Comparison of ENCODE assay signal across 1 cellular context in the genomic region with DNA sequence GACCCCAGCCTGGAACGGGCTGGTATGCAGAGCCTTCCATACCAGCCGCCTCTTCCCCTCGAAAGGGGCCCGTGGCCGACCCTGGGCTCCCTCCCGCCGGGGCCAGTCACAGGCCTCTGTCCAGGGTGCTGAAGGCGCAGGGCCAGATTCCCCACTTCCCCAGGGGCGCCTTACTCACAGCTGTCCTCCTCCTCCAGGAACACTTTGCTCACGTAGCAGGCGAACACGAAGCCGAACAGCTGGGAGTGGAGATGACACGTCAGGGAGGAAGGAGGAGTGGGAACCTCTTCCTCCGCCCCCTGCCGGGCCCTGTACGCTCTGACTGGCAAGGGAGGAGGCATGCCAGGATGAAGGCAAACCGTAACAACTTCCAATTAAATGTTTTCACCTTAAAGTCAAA.
TF ChIP-seq lines count a peak whose summit lies in the region.

No MANE protein-coding gene starts in this region.

TF ChIP-seq in K562, 482 proteins besides CTCF, POLR2A, EP300 and RAD21 (continued from another document and continues in another):
- TF ChIP-seq, protein P1, sequence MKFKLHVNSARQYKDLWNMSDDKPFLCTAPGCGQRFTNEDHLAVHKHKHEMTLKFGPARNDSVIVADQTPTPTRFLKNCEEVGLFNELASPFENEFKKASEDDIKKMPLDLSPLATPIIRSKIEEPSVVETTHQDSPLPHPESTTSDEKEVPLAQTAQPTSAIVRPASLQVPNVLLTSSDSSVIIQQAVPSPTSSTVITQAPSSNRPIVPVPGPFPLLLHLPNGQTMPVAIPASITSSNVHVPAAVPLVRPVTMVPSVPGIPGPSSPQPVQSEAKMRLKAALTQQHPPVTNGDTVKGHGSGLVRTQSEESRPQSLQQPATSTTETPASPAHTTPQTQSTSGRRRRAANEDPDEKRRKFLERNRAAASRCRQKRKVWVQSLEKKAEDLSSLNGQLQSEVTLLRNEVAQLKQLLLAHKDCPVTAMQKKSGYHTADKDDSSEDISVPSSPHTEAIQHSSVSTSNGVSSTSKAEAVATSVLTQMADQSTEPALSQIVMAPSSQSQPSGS (CRISPR knock-in tag; IDR thresholded peaks at IDR 0.05), result no peak
- TF ChIP-seq POLR2B (IDR thresholded peaks at IDR 0.05; ENCODE audit: low read depth, partially characterized antibody) (no peak), ZNF12 (CRISPR knock-in tag; IDR thresholded peaks at IDR 0.05) (no peak), TCF3 (CRISPR knock-in tag; IDR thresholded peaks at IDR 0.05) (no peak), ZNF140 (CRISPR knock-in tag; IDR thresholded peaks at IDR 0.05) (no peak), BHLHE40 (IDR thresholded peaks at IDR 0.05; ENCODE audit: low read length) (no peak; the same call in 1 of the 2 replicates), CEBPG (CRISPR knock-in tag; IDR thresholded peaks at IDR 0.05) (no peak), CEBPG (tag; conservative IDR thresholded peaks at IDR 0.05 in 1 of 2, IDR thresholded peaks at IDR 0.05 in 1 of 2) (no peak), RUNX1 (IDR thresholded peaks at IDR 0.05; ENCODE audit: low read depth) (no peak), EGR1 (conservative IDR thresholded peaks at IDR 0.05) (no peak), GABPB1 (CRISPR knock-in tag; IDR thresholded peaks at IDR 0.05) (peak; percentile 53; the same call in 1 of the 2 replicates), ILK (tag; IDR thresholded peaks at IDR 0.05; ENCODE audit: borderline replicate concordance, low read depth) (no peak), ZNF431 (CRISPR knock-in tag; IDR thresholded peaks at IDR 0.05) (no peak; the same call in 1 of the 2 replicates), BRF1 (IDR thresholded peaks at IDR 0.05; ENCODE audit: borderline replicate concordance, extremely low read depth, insufficient read length) (no peak), MYNN (IDR thresholded peaks at IDR 0.05) (no peak), MYNN (CRISPR knock-in tag; IDR thresholded peaks at IDR 0.05) (no peak), RB1 (IDR thresholded peaks at IDR 0.05; ENCODE audit: low read depth) (peak; percentile 64; the same call in 1 of the 2 replicates), SUPT5H (IDR thresholded peaks at IDR 0.05) (no peak), IFI16 (CRISPR knock-in tag; IDR thresholded peaks at IDR 0.05) (no peak), ETV6 (IDR thresholded peaks at IDR 0.05; ENCODE audit: borderline replicate concordance in 1 of 2, low read depth in 2 of 2, low read length in 1 of 2) (no peak), ETV6 (CRISPR knock-in tag; IDR thresholded peaks at IDR 0.05; ENCODE audit: borderline replicate concordance) (peak; percentile 30; the same call in 1 of the 2 replicates), MYBL2 (IDR thresholded peaks at IDR 0.05; ENCODE audit: low read depth) (no peak), MYBL2 (CRISPR knock-in tag; IDR thresholded peaks at IDR 0.05; ENCODE audit: borderline replicate concordance) (no peak), NR1H2 (CRISPR knock-in tag; IDR thresholded peaks at IDR 0.05) (no peak), MCM5 (IDR thresholded peaks at IDR 0.05; ENCODE audit: low read depth) (no peak), CBFA2T2 (conservative IDR thresholded peaks at IDR 0.05) (no peak), TAF9B (IDR thresholded peaks at IDR 0.05; ENCODE audit: partially characterized antibody) (no peak), ZKSCAN8 (CRISPR knock-in tag; IDR thresholded peaks at IDR 0.05) (no peak), ZNF124 (CRISPR knock-in tag; IDR thresholded peaks at IDR 0.05) (no peak), RFX5 (IDR thresholded peaks at IDR 0.05; ENCODE audit: low read depth, low read length) (no peak), ELF4 (CRISPR knock-in tag; IDR thresholded peaks at IDR 0.05) (no peak), PURB (CRISPR knock-in tag; IDR thresholded peaks at IDR 0.05; ENCODE audit: low read depth) (no peak), POLR2H (tag; IDR thresholded peaks at IDR 0.05; ENCODE audit: low read depth) (no peak), ARNT (IDR thresholded peaks at IDR 0.05) (no peak), NR3C1 (CRISPR knock-in tag; IDR thresholded peaks at IDR 0.05) (peak; percentile 79; the same call in 1 of the 2 replicates), CHD2 (IDR thresholded peaks at IDR 0.05; ENCODE audit: low read depth, low read length) (no peak), HEY1 (CRISPR knock-in tag; IDR thresholded peaks at IDR 0.05; ENCODE audit: borderline replicate concordance) (no peak), ZNF77 (CRISPR knock-in tag; IDR thresholded peaks at IDR 0.05) (no peak), HMGN3 (IDR thresholded peaks at IDR 0.05; ENCODE audit: borderline replicate concordance, extremely low read depth, insufficient read length, low read depth, low read length) (no peak), ZNF436 (CRISPR knock-in tag; IDR thresholded peaks at IDR 0.05) (no peak), BCL6 (CRISPR knock-in tag; IDR thresholded peaks at IDR 0.05) (no peak), ZNF583 (CRISPR knock-in tag; IDR thresholded peaks at IDR 0.05) (no peak), SAFB2 (IDR thresholded peaks at IDR 0.05; ENCODE audit: borderline replicate concordance, low read depth, low read length, severe bottlenecking) (no peak)
- TF ChIP-seq, protein P2, sequence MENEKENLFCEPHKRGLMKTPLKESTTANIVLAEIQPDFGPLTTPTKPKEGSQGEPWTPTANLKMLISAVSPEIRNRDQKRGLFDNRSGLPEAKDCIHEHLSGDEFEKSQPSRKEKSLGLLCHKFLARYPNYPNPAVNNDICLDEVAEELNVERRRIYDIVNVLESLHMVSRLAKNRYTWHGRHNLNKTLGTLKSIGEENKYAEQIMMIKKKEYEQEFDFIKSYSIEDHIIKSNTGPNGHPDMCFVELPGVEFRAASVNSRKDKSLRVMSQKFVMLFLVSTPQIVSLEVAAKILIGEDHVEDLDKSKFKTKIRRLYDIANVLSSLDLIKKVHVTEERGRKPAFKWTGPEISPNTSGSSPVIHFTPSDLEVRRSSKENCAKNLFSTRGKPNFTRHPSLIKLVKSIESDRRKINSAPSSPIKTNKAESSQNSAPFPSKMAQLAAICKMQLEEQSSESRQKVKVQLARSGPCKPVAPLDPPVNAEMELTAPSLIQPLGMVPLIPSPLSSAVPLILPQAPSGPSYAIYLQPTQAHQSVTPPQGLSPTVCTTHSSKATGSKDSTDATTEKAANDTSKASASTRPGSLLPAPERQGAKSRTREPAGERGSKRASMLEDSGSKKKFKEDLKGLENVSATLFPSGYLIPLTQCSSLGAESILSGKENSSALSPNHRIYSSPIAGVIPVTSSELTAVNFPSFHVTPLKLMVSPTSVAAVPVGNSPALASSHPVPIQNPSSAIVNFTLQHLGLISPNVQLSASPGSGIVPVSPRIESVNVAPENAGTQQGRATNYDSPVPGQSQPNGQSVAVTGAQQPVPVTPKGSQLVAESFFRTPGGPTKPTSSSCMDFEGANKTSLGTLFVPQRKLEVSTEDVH (IDR thresholded peaks at IDR 0.05; ENCODE audit: low read depth, partially characterized antibody), result no peak
- TF ChIP-seq, protein P3, sequence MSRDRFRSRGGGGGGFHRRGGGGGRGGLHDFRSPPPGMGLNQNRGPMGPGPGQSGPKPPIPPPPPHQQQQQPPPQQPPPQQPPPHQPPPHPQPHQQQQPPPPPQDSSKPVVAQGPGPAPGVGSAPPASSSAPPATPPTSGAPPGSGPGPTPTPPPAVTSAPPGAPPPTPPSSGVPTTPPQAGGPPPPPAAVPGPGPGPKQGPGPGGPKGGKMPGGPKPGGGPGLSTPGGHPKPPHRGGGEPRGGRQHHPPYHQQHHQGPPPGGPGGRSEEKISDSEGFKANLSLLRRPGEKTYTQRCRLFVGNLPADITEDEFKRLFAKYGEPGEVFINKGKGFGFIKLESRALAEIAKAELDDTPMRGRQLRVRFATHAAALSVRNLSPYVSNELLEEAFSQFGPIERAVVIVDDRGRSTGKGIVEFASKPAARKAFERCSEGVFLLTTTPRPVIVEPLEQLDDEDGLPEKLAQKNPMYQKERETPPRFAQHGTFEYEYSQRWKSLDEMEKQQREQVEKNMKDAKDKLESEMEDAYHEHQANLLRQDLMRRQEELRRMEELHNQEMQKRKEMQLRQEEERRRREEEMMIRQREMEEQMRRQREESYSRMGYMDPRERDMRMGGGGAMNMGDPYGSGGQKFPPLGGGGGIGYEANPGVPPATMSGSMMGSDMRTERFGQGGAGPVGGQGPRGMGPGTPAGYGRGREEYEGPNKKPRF (IDR thresholded peaks at IDR 0.05; ENCODE audit: low read depth, low read length), result no peak
- TF ChIP-seq, protein P4, sequence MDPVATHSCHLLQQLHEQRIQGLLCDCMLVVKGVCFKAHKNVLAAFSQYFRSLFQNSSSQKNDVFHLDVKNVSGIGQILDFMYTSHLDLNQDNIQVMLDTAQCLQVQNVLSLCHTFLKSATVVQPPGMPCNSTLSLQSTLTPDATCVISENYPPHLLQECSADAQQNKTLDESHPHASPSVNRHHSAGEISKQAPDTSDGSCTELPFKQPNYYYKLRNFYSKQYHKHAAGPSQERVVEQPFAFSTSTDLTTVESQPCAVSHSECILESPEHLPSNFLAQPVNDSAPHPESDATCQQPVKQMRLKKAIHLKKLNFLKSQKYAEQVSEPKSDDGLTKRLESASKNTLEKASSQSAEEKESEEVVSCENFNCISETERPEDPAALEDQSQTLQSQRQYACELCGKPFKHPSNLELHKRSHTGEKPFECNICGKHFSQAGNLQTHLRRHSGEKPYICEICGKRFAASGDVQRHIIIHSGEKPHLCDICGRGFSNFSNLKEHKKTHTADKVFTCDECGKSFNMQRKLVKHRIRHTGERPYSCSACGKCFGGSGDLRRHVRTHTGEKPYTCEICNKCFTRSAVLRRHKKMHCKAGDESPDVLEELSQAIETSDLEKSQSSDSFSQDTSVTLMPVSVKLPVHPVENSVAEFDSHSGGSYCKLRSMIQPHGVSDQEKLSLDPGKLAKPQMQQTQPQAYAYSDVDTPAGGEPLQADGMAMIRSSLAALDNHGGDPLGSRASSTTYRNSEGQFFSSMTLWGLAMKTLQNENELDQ (CRISPR knock-in tag; IDR thresholded peaks at IDR 0.05; ENCODE audit: borderline replicate concordance), result 0 out of 2 replicates have a peak, but pooled peaks have one; percentile 35
- TF ChIP-seq, protein P5, sequence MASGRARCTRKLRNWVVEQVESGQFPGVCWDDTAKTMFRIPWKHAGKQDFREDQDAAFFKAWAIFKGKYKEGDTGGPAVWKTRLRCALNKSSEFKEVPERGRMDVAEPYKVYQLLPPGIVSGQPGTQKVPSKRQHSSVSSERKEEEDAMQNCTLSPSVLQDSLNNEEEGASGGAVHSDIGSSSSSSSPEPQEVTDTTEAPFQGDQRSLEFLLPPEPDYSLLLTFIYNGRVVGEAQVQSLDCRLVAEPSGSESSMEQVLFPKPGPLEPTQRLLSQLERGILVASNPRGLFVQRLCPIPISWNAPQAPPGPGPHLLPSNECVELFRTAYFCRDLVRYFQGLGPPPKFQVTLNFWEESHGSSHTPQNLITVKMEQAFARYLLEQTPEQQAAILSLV (tag; IDR thresholded peaks at IDR 0.05), result no peak
- TF ChIP-seq, protein P6, sequence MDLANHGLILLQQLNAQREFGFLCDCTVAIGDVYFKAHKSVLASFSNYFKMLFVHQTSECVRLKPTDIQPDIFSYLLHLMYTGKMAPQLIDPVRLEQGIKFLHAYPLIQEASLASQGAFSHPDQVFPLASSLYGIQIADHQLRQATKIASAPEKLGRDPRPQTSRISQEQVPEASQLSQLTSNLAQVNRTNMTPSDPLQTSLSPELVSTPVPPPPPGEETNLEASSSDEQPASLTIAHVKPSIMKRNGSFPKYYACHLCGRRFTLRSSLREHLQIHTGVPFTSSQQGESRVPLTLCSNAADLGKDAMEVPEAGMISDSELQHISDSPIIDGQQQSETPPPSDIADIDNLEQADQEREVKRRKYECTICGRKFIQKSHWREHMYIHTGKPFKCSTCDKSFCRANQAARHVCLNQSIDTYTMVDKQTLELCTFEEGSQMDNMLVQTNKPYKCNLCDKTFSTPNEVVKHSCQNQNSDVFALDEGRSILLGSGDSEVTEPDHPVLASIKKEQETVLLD (IDR thresholded peaks at IDR 0.05), result no peak
- TF ChIP-seq, protein P7, sequence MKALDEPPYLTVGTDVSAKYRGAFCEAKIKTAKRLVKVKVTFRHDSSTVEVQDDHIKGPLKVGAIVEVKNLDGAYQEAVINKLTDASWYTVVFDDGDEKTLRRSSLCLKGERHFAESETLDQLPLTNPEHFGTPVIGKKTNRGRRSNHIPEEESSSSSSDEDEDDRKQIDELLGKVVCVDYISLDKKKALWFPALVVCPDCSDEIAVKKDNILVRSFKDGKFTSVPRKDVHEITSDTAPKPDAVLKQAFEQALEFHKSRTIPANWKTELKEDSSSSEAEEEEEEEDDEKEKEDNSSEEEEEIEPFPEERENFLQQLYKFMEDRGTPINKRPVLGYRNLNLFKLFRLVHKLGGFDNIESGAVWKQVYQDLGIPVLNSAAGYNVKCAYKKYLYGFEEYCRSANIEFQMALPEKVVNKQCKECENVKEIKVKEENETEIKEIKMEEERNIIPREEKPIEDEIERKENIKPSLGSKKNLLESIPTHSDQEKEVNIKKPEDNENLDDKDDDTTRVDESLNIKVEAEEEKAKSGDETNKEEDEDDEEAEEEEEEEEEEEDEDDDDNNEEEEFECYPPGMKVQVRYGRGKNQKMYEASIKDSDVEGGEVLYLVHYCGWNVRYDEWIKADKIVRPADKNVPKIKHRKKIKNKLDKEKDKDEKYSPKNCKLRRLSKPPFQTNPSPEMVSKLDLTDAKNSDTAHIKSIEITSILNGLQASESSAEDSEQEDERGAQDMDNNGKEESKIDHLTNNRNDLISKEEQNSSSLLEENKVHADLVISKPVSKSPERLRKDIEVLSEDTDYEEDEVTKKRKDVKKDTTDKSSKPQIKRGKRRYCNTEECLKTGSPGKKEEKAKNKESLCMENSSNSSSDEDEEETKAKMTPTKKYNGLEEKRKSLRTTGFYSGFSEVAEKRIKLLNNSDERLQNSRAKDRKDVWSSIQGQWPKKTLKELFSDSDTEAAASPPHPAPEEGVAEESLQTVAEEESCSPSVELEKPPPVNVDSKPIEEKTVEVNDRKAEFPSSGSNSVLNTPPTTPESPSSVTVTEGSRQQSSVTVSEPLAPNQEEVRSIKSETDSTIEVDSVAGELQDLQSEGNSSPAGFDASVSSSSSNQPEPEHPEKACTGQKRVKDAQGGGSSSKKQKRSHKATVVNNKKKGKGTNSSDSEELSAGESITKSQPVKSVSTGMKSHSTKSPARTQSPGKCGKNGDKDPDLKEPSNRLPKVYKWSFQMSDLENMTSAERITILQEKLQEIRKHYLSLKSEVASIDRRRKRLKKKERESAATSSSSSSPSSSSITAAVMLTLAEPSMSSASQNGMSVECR (CRISPR knock-in tag; IDR thresholded peaks at IDR 0.05), result 0 out of 2 replicates have a peak, but pooled peaks have one; percentile 63
